In genomic region chr3:183826448-183826847, GRCh38 we compare ENCODE assay signal across 9 cellular contexts. TPM values are rescaled to one million over a fixed set of nuclear protein-coding genes. Genes with fewer than 3 reads are reported as not detected.
DNase-seq lines count a peak whose midpoint lies in the region; ATAC-seq, FAIRE-seq and TF ChIP-seq lines count a peak whose summit lies in the region.
"Had no signal": no experiment of that assay in that cellular context is flagged by ENCODE, and none has a peak within 500 bp of the region (broad histone marks: within the 10 kb centered on the region; RNA-seq: fewer than 3 reads in every experiment).

No MANE protein-coding gene starts in this region.

- WGBS in smooth muscle cell (ENCODE audit: low lambda C conversion rate): 95% methylated on average over 9 of the region's 9 CpGs

- ATAC-seq in central memory CD8-positive, alpha-beta T cell (replicated peaks; ENCODE audit: extremely low read depth, poor library complexity, severe bottlenecking): no peak
- no peak for ATAC-seq in natural killer cell treated with Interleukin-12 subunit alpha and Interleukin-12 subunit beta and Interleukin-15 and Interleukin-18, amount 100 ng/mL, for 72 hours

- no peaks in the 10 kb centered on the region for H3K79me2 ChIP-seq in MM.1S (ENCODE audit: low read length)
- H3K79me2 ChIP-seq in smooth muscle cell (ENCODE audit: low read depth): no peaks in the 10 kb centered on the region

- H3K4me2 ChIP-seq in MM.1S (ENCODE audit: low read depth, low read length) (no peak overlapping the region), smooth muscle cell (no peak overlapping the region)

- H3K27ac Mint-ChIP-seq in central memory CD8-positive, alpha-beta T cell (ENCODE audit: low read depth): no peak overlapping the region
- H3K27ac Mint-ChIP-seq in natural killer cell treated with Interleukin-12 subunit alpha and Interleukin-12 subunit beta and Interleukin-15 and Interleukin-18, amount 100 ng/mL, for 72 hours: no peak overlapping the region

- H3K36me3 ChIP-seq in MM.1S (replicated peaks; ENCODE audit: insufficient read depth, low read length) (no peaks in the 10 kb centered on the region), smooth muscle cell (ENCODE audit: low read depth) (no peaks in the 10 kb centered on the region)

- no peak for TF ChIP-seq CTCF in MM.1S (IDR thresholded peaks at IDR 0.05; ENCODE audit: low read length)
- no peak for TF ChIP-seq CTCF in smooth muscle cell (IDR thresholded peaks at IDR 0.05; ENCODE audit: borderline replicate concordance, insufficient read depth, poor library complexity, severe bottlenecking)

- H3K27me3 ChIP-seq in MM.1S (replicated peaks; ENCODE audit: insufficient read depth, low read length): no peaks in the 10 kb centered on the region
- H3K27me3 ChIP-seq in smooth muscle cell (ENCODE audit: low read depth): no peaks in the 10 kb centered on the region

- no peaks in the 10 kb centered on the region for H3K9me3 ChIP-seq in MM.1S (replicated peaks; ENCODE audit: insufficient read depth, low read length)
- no peaks in the 10 kb centered on the region for H3K9me3 ChIP-seq in smooth muscle cell (replicated peaks; ENCODE audit: low read depth)
- H3K9me3 ChIP-seq: neutrophil had no signal

- H3K4me3 Mint-ChIP-seq in central memory CD8-positive, alpha-beta T cell: peak overlapping the region; percentile 69
- peak overlapping the region; percentile 59 for H3K4me3 Mint-ChIP-seq in natural killer cell treated with Interleukin-12 subunit alpha and Interleukin-12 subunit beta and Interleukin-15 and Interleukin-18, amount 100 ng/mL, for 72 hours

- no peaks in the 10 kb centered on the region for H3F3A ChIP-seq in MM.1S (ENCODE audit: insufficient read depth, low read length)
- no peaks in the 10 kb centered on the region for H3F3A ChIP-seq in smooth muscle cell (ENCODE audit: low read depth)

- no peak overlapping the region for H2AFZ ChIP-seq in MM.1S (ENCODE audit: low read length)
- no peak overlapping the region for H2AFZ ChIP-seq in smooth muscle cell (ENCODE audit: low read depth)

- peaks cover 20% of the 10 kb centered on the region for H3K4me1 Mint-ChIP-seq in central memory CD8-positive, alpha-beta T cell
- peaks cover 9 to 13% of the 10 kb centered on the region in 2 donors for H3K4me1 Mint-ChIP-seq in natural killer cell treated with Interleukin-12 subunit alpha and Interleukin-12 subunit beta and Interleukin-15 and Interleukin-18, amount 100 ng/mL, for 72 hours (ENCODE audit: low read depth in 2 of 2)

- H3K27me3 Mint-ChIP-seq in central memory CD8-positive, alpha-beta T cell: no peaks in the 10 kb centered on the region
- no peaks in the 10 kb centered on the region for H3K27me3 Mint-ChIP-seq in natural killer cell treated with Interleukin-12 subunit alpha and Interleukin-12 subunit beta and Interleukin-15 and Interleukin-18, amount 100 ng/mL, for 72 hours

- TF ChIP-seq POLR2A in GM12891 (IDR thresholded peaks at IDR 0.05; ENCODE audit: low read depth, low read length): no peak

- H3K4me1 ChIP-seq in MM.1S (ENCODE audit: low read length): no peaks in the 10 kb centered on the region
- H3K4me1 ChIP-seq in smooth muscle cell (ENCODE audit: low read depth): peaks cover 7% of the 10 kb centered on the region

- no peaks in the 10 kb centered on the region for H3K9me2 ChIP-seq in MM.1S (replicated peaks; ENCODE audit: insufficient read depth, low read length)

- H4K20me1 ChIP-seq in MM.1S (ENCODE audit: insufficient read depth, low read length): no peaks in the 10 kb centered on the region
- peaks cover 9% of the 10 kb centered on the region for H4K20me1 ChIP-seq in smooth muscle cell (ENCODE audit: low read depth)

- FAIRE-seq in GM12891 (lab: Jason Lieb, UNC): no peak
- FAIRE-seq: colon had no signal

- no peak overlapping the region for H3K27ac ChIP-seq in MM.1S (ENCODE audit: low read length)
- no peak overlapping the region for H3K27ac ChIP-seq in smooth muscle cell (ENCODE audit: low read depth)
- H3K27ac ChIP-seq: neutrophil had no signal

- H3K9me3 Mint-ChIP-seq in central memory CD8-positive, alpha-beta T cell: no peaks in the 10 kb centered on the region
- no peaks in the 10 kb centered on the region for H3K9me3 Mint-ChIP-seq in natural killer cell treated with Interleukin-12 subunit alpha and Interleukin-12 subunit beta and Interleukin-15 and Interleukin-18, amount 100 ng/mL, for 72 hours

- peak; percentile 46 for DNase-seq in COR-L47 (lab: John Stamatoyannopoulos, UW)
- DNase-seq in NCI-H1105 (lab: John Stamatoyannopoulos, UW): peak; percentile 70
- no peak for DNase-seq in central memory CD8-positive, alpha-beta T cell (ENCODE audit: low spot score in 2 of 2)
- no peak for DNase-seq in natural killer cell treated with Interleukin-12 subunit alpha and Interleukin-12 subunit beta and Interleukin-15 and Interleukin-18, amount 100 ng/mL, for 72 hours (ENCODE audit: low spot score)
- DNase-seq in MM.1S: no peak
- no peak for DNase-seq in GM12891 (ENCODE audit: insufficient read length, low spot score)
- DNase-seq in smooth muscle cell (lab: John Stamatoyannopoulos, UW; ENCODE audit: unreplicated experiment): no peak

- H3K36me3 Mint-ChIP-seq in central memory CD8-positive, alpha-beta T cell (ENCODE audit: insufficient read depth): peaks cover 12% of the 10 kb centered on the region
- H3K36me3 Mint-ChIP-seq in natural killer cell treated with Interleukin-12 subunit alpha and Interleukin-12 subunit beta and Interleukin-15 and Interleukin-18, amount 100 ng/mL, for 72 hours: no peaks in the 10 kb centered on the region

- H3K9ac ChIP-seq in MM.1S (ENCODE audit: low read length): no peak overlapping the region
- H3K9ac ChIP-seq in smooth muscle cell (ENCODE audit: low read depth): no peak overlapping the region

- H3K4me3 ChIP-seq in MM.1S (ENCODE audit: low read length): no peak overlapping the region
- H3K4me3 ChIP-seq in smooth muscle cell: no peak overlapping the region

TF ChIP-seq in GM12891, 5 proteins besides CTCF, POLR2A, EP300 and RAD21:
- TF ChIP-seq POLR2AphosphoS5 (IDR thresholded peaks at IDR 0.05; ENCODE audit: low read depth, low read length) (no peak), SPI1 (IDR thresholded peaks at IDR 0.05; ENCODE audit: low read depth, low read length) (no peak), POU2F2 (IDR thresholded peaks at IDR 0.05; ENCODE audit: low read depth, low read length) (no peak), PAX5 (IDR thresholded peaks at IDR 0.05; ENCODE audit: insufficient read depth, low read length, severe bottlenecking) (no peak), TAF1 (IDR thresholded peaks at IDR 0.05; ENCODE audit: low read depth, low read length) (no peak)

RNA-seq across cellular contexts. Expression of gene MAP6D1, which starts 1.1 kb away (rescaled TPM):
- 1 to 10 TPM; 2.3 to 2.6 TPM for total RNA-seq in natural killer cell treated with Interleukin-12 subunit alpha and Interleukin-12 subunit beta and Interleukin-15 and Interleukin-18, amount 100 ng/mL, for 72 hours
- not detected for polyA plus RNA-seq in GM12891 (2012; ENCODE audit: low read depth, missing spikeins)
- total RNA-seq in smooth muscle cell: 2.4 TPM in 1 of 2 replicates, not detected in the other
- polyA plus RNA-seq in smooth muscle cell: 3.8 and 5.4 TPM in 2 replicates

RNA-seq across cellular contexts. Expression of gene PARL, which starts 58.2 kb away (rescaled TPM):
- 10 to 100 TPM; 79.3 to 98.7 TPM for total RNA-seq in natural killer cell treated with Interleukin-12 subunit alpha and Interleukin-12 subunit beta and Interleukin-15 and Interleukin-18, amount 100 ng/mL, for 72 hours
- 42.9 TPM for polyA plus RNA-seq in GM12891 (2012; ENCODE audit: low read depth, missing spikeins)
- 47.6 and 53.7 TPM in 2 replicates for total RNA-seq in smooth muscle cell
- polyA plus RNA-seq in smooth muscle cell: 79.3 and 79.6 TPM in 2 replicates

Comparison
In these comparisons a context has a peak if more than half of its experiments do, and no peak if none do; other contexts are left out.
1. DNase-seq: peak in COR-L47 (single experiment) and NCI-H1105 (single experiment); none in central memory CD8-positive, alpha-beta T cell (0 of 2), natural killer cell treated with Interleukin-12 subunit alpha and Interleukin-12 subunit beta and Interleukin-15 and Interleukin-18, amount 100 ng/mL, for 72 hours (single experiment), MM.1S (single experiment), GM12891 (single experiment) and smooth muscle cell (single experiment).